19 cellular contexts compared by ENCODE assay signal in genomic region chr5:90170231-90170630, GRCh38.
A peak's percentile ranks its signal among the peaks of the same experiment; 100 is the strongest.
DNase-seq lines count a peak whose midpoint lies in the region; ATAC-seq and TF ChIP-seq lines count a peak whose summit lies in the region.
"Had no signal": no experiment of that assay in that cellular context is flagged by ENCODE, and none has a peak within 500 bp of the region (broad histone marks: within the 10 kb centered on the region; RNA-seq: fewer than 3 reads in every experiment).

No MANE protein-coding gene starts in this region.

- no peaks in the 10 kb centered on the region for H3K36me3 Mint-ChIP-seq in brain
- no peaks in the 10 kb centered on the region for H3K36me3 Mint-ChIP-seq in activated CD4-positive, alpha-beta T cell treated with anti-CD3 and anti-CD28 coated beads, Interleukin-2, amount 10 ng/mL, durations not matched to agents 24 days and 14 days (ENCODE audit: low read depth)
- H3K36me3 Mint-ChIP-seq: activated naive CD4-positive, alpha-beta T cell treated with anti-CD3 and anti-CD28 coated beads, Interleukin-2, amount 10 ng/mL, durations not matched to agents 7 days and 5 days; memory B cell; neural progenitor cell had no signal

- H3K27me3 ChIP-seq in BE2C (no peaks in the 10 kb centered on the region), left lung (no peaks in the 10 kb centered on the region)
- H3K27me3 ChIP-seq: dorsolateral prefrontal cortex, neural progenitor cell had no signal

- H3K4me3 Mint-ChIP-seq in brain: no peak overlapping the region
- no peak overlapping the region for H3K4me3 Mint-ChIP-seq in activated CD4-positive, alpha-beta T cell treated with anti-CD3 and anti-CD28 coated beads, Interleukin-2, amount 10 ng/mL, durations not matched to agents 24 days and 14 days
- H3K4me3 Mint-ChIP-seq: activated naive CD4-positive, alpha-beta T cell treated with anti-CD3 and anti-CD28 coated beads, Interleukin-2, amount 10 ng/mL, durations not matched to agents 7 days and 5 days; memory B cell; neural progenitor cell had no signal

- H3K9me3 Mint-ChIP-seq in brain: peaks cover 0 to 7% (median 0%) of the 10 kb centered on the region in 5 experiments
- H3K9me3 Mint-ChIP-seq in activated CD4-positive, alpha-beta T cell treated with anti-CD3 and anti-CD28 coated beads, Interleukin-2, amount 10 ng/mL, durations not matched to agents 24 days and 14 days: no peaks in the 10 kb centered on the region
- H3K9me3 Mint-ChIP-seq: activated naive CD4-positive, alpha-beta T cell treated with anti-CD3 and anti-CD28 coated beads, Interleukin-2, amount 10 ng/mL, durations not matched to agents 7 days and 5 days; memory B cell; neural progenitor cell had no signal

- H3K9me3 ChIP-seq in BE2C: no peaks in the 10 kb centered on the region
- no peaks in the 10 kb centered on the region for H3K9me3 ChIP-seq in left lung
- H3K9me3 ChIP-seq: thoracic aorta had no signal

- ATAC-seq in left lung (peak; percentile 32), GM19324 (IDR thresholded peaks at IDR 0.05; ENCODE audit: low FRiP score, unreplicated experiment) (no peak), HG03457 (IDR thresholded peaks at IDR 0.05; ENCODE audit: unreplicated experiment) (no peak)
- ATAC-seq: activated CD4-positive, CD25-positive, alpha-beta regulatory T cell treated with anti-CD3 and anti-CD28 coated beads, Interleukin-2, amount 50 U/mL, for 24 hours; Panc1 had no signal

- H3K4me3 ChIP-seq in BE2C (ENCODE audit: low read depth, low read length) (no peak overlapping the region), left lung (no peak overlapping the region)
- H3K4me3 ChIP-seq: dorsolateral prefrontal cortex, neural progenitor cell, thoracic aorta had no signal

- H3K27me3 Mint-ChIP-seq in brain: peaks cover 7% of the 10 kb centered on the region
- no peaks in the 10 kb centered on the region for H3K27me3 Mint-ChIP-seq in activated CD4-positive, alpha-beta T cell treated with anti-CD3 and anti-CD28 coated beads, Interleukin-2, amount 10 ng/mL, durations not matched to agents 24 days and 14 days
- H3K27me3 Mint-ChIP-seq: activated naive CD4-positive, alpha-beta T cell treated with anti-CD3 and anti-CD28 coated beads, Interleukin-2, amount 10 ng/mL, durations not matched to agents 7 days and 5 days had no signal

- intact Hi-C loops in left lung (cut with DNase I): no loop called here
- intact Hi-C loops in activated CD4-positive, alpha-beta T cell treated with anti-CD3 and anti-CD28 coated beads, Interleukin-2, amount 10 ng/mL, durations not matched to agents 24 days and 14 days (cut with micrococcal nuclease): no loop called here

- peaks cover 20% of the 10 kb centered on the region for H3K4me1 ChIP-seq in BE2C
- H3K4me1 ChIP-seq in left lung: no peaks in the 10 kb centered on the region
- H3K4me1 ChIP-seq: neural progenitor cell had no signal

- DNase-seq in BE2C (peak; percentile 52), NCI-H2029 treated with DMSO at 0.1 percent for 48 hours (lab: John Stamatoyannopoulos, UW) (peak; percentile 32), left lung (no peak), COLO829 (ENCODE audit: low spot score) (no peak)
- no peak for DNase-seq in activated CD4-positive, alpha-beta T cell treated with anti-CD3 and anti-CD28 coated beads, Interleukin-2, amount 10 ng/mL, durations not matched to agents 24 days and 14 days
- DNase-seq: activated CD8-positive, alpha-beta memory T cell treated with anti-CD3 and anti-CD28 coated beads, Interleukin-2, amount 50 U/mL, for 48 hours; activated naive CD4-positive, alpha-beta T cell treated with anti-CD3 and anti-CD28 coated beads, Interleukin-2, amount 10 ng/mL, durations not matched to agents 7 days and 5 days; dorsolateral prefrontal cortex; NCI-H2171 treated with DMSO at 0.1 percent for 48 hours; right cardiac atrium; T-helper 1 cell had no signal

- peaks cover 34% of the 10 kb centered on the region for H3K4me1 Mint-ChIP-seq in brain
- no peaks in the 10 kb centered on the region for H3K4me1 Mint-ChIP-seq in activated CD4-positive, alpha-beta T cell treated with anti-CD3 and anti-CD28 coated beads, Interleukin-2, amount 10 ng/mL, durations not matched to agents 24 days and 14 days
- H3K4me1 Mint-ChIP-seq: activated naive CD4-positive, alpha-beta T cell treated with anti-CD3 and anti-CD28 coated beads, Interleukin-2, amount 10 ng/mL, durations not matched to agents 7 days and 5 days; neural progenitor cell had no signal

- H3K27ac ChIP-seq in left lung: no peak overlapping the region
- H3K27ac ChIP-seq: neural progenitor cell had no signal

- H3K36me3 ChIP-seq in BE2C (no peaks in the 10 kb centered on the region), left lung (no peaks in the 10 kb centered on the region)
- H3K36me3 ChIP-seq: neural progenitor cell, thoracic aorta had no signal

- peak overlapping the region in 3 of 5 experiments; percentile 52 to 67 (median 64) for H3K27ac Mint-ChIP-seq in brain
- H3K27ac Mint-ChIP-seq in activated CD4-positive, alpha-beta T cell treated with anti-CD3 and anti-CD28 coated beads, Interleukin-2, amount 10 ng/mL, durations not matched to agents 24 days and 14 days: no peak overlapping the region
- H3K27ac Mint-ChIP-seq: activated naive CD4-positive, alpha-beta T cell treated with anti-CD3 and anti-CD28 coated beads, Interleukin-2, amount 10 ng/mL, durations not matched to agents 7 days and 5 days; memory B cell; neural progenitor cell had no signal

- no peak for TF ChIP-seq CTCF in BE2C (IDR thresholded peaks at IDR 0.05; ENCODE audit: low read depth, low read length)
- no peak for TF ChIP-seq CTCF in brain (conservative IDR thresholded peaks at IDR 0.05)
- TF ChIP-seq CTCF in left lung (IDR thresholded peaks at IDR 0.05): no peak

Comparison
In these comparisons a context has a peak if more than half of its experiments do, and no peak if none do; other contexts are left out.
1. DNase-seq: peak in BE2C (single experiment) and NCI-H2029 treated with DMSO at 0.1 percent for 48 hours (single experiment); none in left lung (0 of 2), COLO829 (single experiment) and activated CD4-positive, alpha-beta T cell treated with anti-CD3 and anti-CD28 coated beads, Interleukin-2, amount 10 ng/mL, durations not matched to agents 24 days and 14 days (single experiment).